34 cellular contexts compared by ENCODE assay signal in the genomic region with DNA sequence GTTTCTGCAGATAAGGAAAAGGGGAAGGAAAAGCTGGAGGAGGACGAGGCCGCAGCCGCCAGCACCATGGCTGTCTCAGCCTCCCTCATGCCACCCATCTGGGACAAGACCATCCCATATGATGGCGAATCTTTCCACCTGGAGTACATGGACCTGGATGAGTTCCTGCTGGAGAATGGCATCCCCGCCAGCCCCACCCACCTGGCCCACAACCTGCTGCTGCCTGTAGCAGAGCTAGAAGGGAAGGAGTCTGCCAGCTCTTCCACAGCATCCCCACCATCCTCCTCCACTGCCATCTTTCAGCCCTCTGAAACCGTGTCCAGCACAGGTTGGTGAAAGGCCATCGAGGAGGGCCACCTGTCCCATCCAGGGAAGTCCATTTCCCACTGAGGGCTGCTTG.
"Had no signal": no experiment of that assay in that cellular context is flagged by ENCODE, and none has a peak within 500 bp of the region (broad histone marks: within the 10 kb centered on the region; RNA-seq: fewer than 3 reads in every experiment).

No MANE protein-coding gene starts in this region.

- DNase-seq: activated CD4-positive, alpha-beta T cell treated with anti-CD3 and anti-CD28 coated beads for 36 hours; activated CD4-positive, alpha-beta T cell treated with anti-CD3 and anti-CD28 coated beads, Interleukin-2, amount 10 ng/mL, durations not matched to agents 7 days and 5 days; activated CD4-positive, alpha-beta T cell treated with anti-CD3 and anti-CD28 coated beads, Interleukin-2, amount 50 U/mL, for 48 hours; activated CD8-positive, alpha-beta T cell treated with anti-CD3 and anti-CD28 coated beads, Interleukin-2, amount 10 ng/mL, durations not matched to agents 7 days and 5 days; activated gamma-delta T cell; activated naive CD4-positive, alpha-beta T cell treated with Interleukin-2 at 50 U/mL for 16 hours; activated naive CD8-positive, alpha-beta T cell treated with anti-CD3 and anti-CD28 coated beads, Interleukin-2, amount 10 ng/mL, durations not matched to agents 7 days and 5 days; activated T-cell treated with anti-CD3 and anti-CD28 coated beads, Interleukin-2, amount 50 U/mL, for 24 hours; amygdala; MM.1S; MV-4-11; NCI-H1092 treated with DMSO at 0.1 percent for 48 hours; NCI-H1417; NCI-H146; NCI-H187; NCI-H2029 treated with DMSO at 0.1 percent for 48 hours; NCI-H2107; NCI-H226; NCI-H446 treated with DMSO at 0.1 percent for 48 hours; NCI-H524; NK-92 treated with Interleukin-12 subunit alpha and Interleukin-12 subunit beta, amount 100 ng/mL, for 24 hours; PC-3; Peyer's patch; RPMI8226; SIG-M5; SW 1271; T-helper 1 cell; T-helper 2 cell; T-helper 9 cell had no signal

- H3K27ac ChIP-seq: ascending aorta, KMS-11, Peyer's patch had no signal

- ATAC-seq: activated CD4-positive, alpha-beta T cell treated with anti-CD3 and anti-CD28 coated beads for 36 hours; activated CD4-positive, CD25-positive, alpha-beta regulatory T cell treated with anti-CD3 and anti-CD28 coated beads, Interleukin-2, amount 50 U/mL, for 24 hours; activated CD8-positive, alpha-beta T cell treated with anti-CD3 and anti-CD28 coated beads, Interleukin-2, amount 10 ng/mL, durations not matched to agents 7 days and 5 days; PC-3; Right ventricle myocardium inferior; WTC11 had no signal

- H3K9ac ChIP-seq: KMS-11 had no signal

- H3K27me3 ChIP-seq: ascending aorta, Peyer's patch had no signal

- H3K4me3 ChIP-seq: ascending aorta, Peyer's patch had no signal

- H3K9me3 ChIP-seq: ascending aorta, Peyer's patch had no signal
